9 cellular contexts compared by ENCODE assay signal in the genomic region with DNA sequence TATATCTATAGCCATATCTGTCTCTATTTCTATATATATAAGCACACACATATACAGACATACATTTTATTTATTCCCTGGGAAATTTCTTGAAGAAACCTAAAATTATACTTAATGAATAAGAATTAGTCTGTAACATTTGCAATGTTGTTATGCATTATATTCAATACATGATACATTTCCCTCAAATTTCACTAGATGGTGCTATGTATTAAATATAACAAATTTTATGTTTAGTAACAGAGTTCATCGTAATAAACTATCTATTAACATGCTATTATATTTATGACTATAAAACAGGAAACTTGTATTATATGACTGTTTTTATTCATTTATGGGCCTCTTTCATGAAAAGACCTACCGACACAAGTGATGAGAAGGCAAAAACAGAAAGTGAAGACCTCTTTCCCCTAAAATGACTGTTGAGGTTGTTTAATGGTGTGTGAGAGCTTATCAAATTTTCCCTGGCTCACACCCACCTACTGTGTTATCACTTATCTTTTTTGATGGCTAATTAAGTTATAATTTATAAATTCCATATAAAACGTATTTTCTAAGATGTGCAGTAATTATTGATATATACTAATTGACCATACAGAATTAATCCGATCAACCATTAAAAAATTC.
DNase-seq lines count a peak whose midpoint lies in the region; FAIRE-seq and TF ChIP-seq lines count a peak whose summit lies in the region.
"Had no signal": no experiment of that assay in that cellular context is flagged by ENCODE, and none has a peak within 500 bp of the region (broad histone marks: within the 10 kb centered on the region; RNA-seq: fewer than 3 reads in every experiment).

No MANE protein-coding gene starts in this region.

- no peak overlapping the region for H3K9ac ChIP-seq in kidney (ENCODE audit: low read length in 2 of 2)

- no peak overlapping the region for H3K4me3 ChIP-seq in thyroid gland (replicated peaks in 1 of 3)
- no peak overlapping the region for H3K4me3 ChIP-seq in kidney (ENCODE audit: low read length in 2 of 2)

- FAIRE-seq in endometrium (lab: Jason Lieb, UNC) (peak; percentile 98), kidney (lab: Jason Lieb, UNC) (no peak)

- H3K9me3 ChIP-seq in thyroid gland (no peaks in the 10 kb centered on the region), kidney (ENCODE audit: control insufficient read depth in 1 of 2, low read length in 2 of 2) (no peaks in the 10 kb centered on the region)

- H3K4me1 ChIP-seq in thyroid gland = no peaks in the 10 kb centered on the region
- no peaks in the 10 kb centered on the region for H3K4me1 ChIP-seq in kidney (ENCODE audit: control insufficient read depth in 1 of 2, insufficient read depth in 1 of 2, low read depth in 1 of 2, low read length in 2 of 2)

- no peak for TF ChIP-seq POLR2A in thyroid gland (IDR thresholded peaks at IDR 0.05)

- H3K27me3 ChIP-seq in thyroid gland = no peaks in the 10 kb centered on the region

- TF ChIP-seq CTCF in thyroid gland (IDR thresholded peaks at IDR 0.05) = peak in 5 of 6 experiments; percentile 13 to 61 (median 46)
- no peak for TF ChIP-seq CTCF in kidney (IDR thresholded peaks at IDR 0.05; ENCODE audit: borderline replicate concordance, extremely low read depth, insufficient read depth)

- H3K27ac ChIP-seq in thyroid gland (no peak overlapping the region), kidney (ENCODE audit: low read depth in 2 of 2, low read length in 2 of 2) (no peak overlapping the region)

- DNase-seq in NCI-H510A treated with DMSO at 0.1 percent for 48 hours (lab: John Stamatoyannopoulos, UW) (peak; percentile 71), NCI-H510A (lab: John Stamatoyannopoulos, UW) (no peak), NCI-H82 (lab: John Stamatoyannopoulos, UW) (peak; percentile 64), thyroid gland (no peak), kidney (no peak), kidney tubule cell (ENCODE audit: low spot score) (no peak), germinal center (ENCODE audit: low spot score) (no peak)
- DNase-seq: NCI-H774 had no signal

- WGBS in thyroid gland, 2 donors = 63 to 64% methylated on average over 4 of the region's 4 CpGs

- H3K36me3 ChIP-seq in thyroid gland (no peaks in the 10 kb centered on the region), kidney (ENCODE audit: control insufficient read depth in 1 of 2, insufficient read depth in 2 of 2, low read length in 2 of 2) (no peaks in the 10 kb centered on the region)

- intact Hi-C loops in thyroid gland (cut with DNase I) = loop anchor here (5.0 kb wide), 1 partner anchor 890 kb away; no protein-coding TSS in a partner anchor
- intact Hi-C loops in kidney (cut with DNase I) = no loop called here

Comparison
In these comparisons a context has a peak if more than half of its experiments do, and no peak if none do; other contexts are left out.
1. DNase-seq: peak in NCI-H510A treated with DMSO at 0.1 percent for 48 hours (single experiment) and NCI-H82 (single experiment); none in NCI-H510A (single experiment), thyroid gland (0 of 2), kidney (single experiment), kidney tubule cell (single experiment) and germinal center (single experiment).